Comparison of ENCODE assay signal across 8 cellular contexts in the genomic region with DNA sequence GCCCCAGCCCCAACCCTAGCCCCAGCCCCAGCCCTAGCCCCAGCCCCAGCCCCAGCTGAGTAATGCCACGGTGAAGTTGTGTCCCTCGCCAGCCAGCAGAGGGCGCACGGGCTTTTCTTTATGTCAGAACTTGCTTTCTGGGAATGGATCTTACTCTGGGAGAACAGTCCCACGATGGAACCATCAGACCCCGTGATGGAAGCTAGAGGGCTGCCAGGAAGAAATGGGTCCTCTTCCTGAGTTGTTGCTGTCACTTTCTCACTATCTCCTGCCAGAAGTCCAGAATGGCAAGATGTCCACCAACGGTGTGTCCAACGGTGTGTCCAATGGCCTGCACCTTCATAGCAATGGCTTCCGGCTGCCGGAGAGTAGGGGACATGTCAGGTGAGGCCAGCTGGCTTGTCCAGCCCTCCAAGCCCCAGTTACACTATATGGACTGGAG. TPM values are rescaled to one million over a fixed set of nuclear protein-coding genes. Genes with fewer than 3 reads are reported as not detected.
DNase-seq lines count a peak whose midpoint lies in the region; ATAC-seq, FAIRE-seq and TF ChIP-seq lines count a peak whose summit lies in the region.

No MANE protein-coding gene starts in this region.

- H3K9me3 ChIP-seq in left lung: no peaks in the 10 kb centered on the region

- peaks cover 19 to 21% of the 10 kb centered on the region in 2 donors for H3K4me1 ChIP-seq in left lung

- no peak for FAIRE-seq in H54 (lab: Jason Lieb, UNC)

- H3K27ac ChIP-seq in left lung: no peak overlapping the region

- no peak for TF ChIP-seq POLR2A in H54 (IDR thresholded peaks at IDR 0.05; ENCODE audit: low read depth, low read length)

- TF ChIP-seq CTCF in GM10248 (IDR thresholded peaks at IDR 0.05; ENCODE audit: control extremely low read depth, extremely low read depth, low read depth, missing control alignments) (peak; percentile 86), left lung (IDR thresholded peaks at IDR 0.05) (peak; percentile 47 to 55)

- intact Hi-C loops in left lung (cut with DNase I): loop anchor here in 1 of 2 donors (5.0 kb wide), 1 partner anchor 96 kb away; the partner anchor contains the start of gene GPR3

- CTCF ChIA-PET in GM10248 (lab: Yijun Ruan, JAX): interaction anchor here (0.6 to 12.4 kb wide), 66 partner anchors 14 to 458 kb away, joined by 3 to 324 read pairs (median 4); partner anchors contain the start of genes AHDC1, CD164L2, FCN3 and GPR3

- POLR2A ChIA-PET in GM10248 (lab: Yijun Ruan, JAX): interaction anchor here (0.6 kb wide), 1 partner anchor 20 kb away, joined by 6 read pairs; no protein-coding TSS in a partner anchor

- peak; percentile 74 for DNase-seq in GM10248 (ENCODE audit: extremely low spot score)
- peak; percentile 39 for DNase-seq in NCI-H1694 (lab: John Stamatoyannopoulos, UW)
- peak; percentile 80 for DNase-seq in activated CD4-positive, alpha-beta T cell treated with anti-CD3 and anti-CD28 coated beads for 48 hours
- peak; percentile 78 for DNase-seq in cerebellar cortex (ENCODE audit: low spot score)
- DNase-seq in left lung: peak; percentile 58 to 93
- DNase-seq in stimulated activated CD4-positive, alpha-beta T cell treated with anti-CD3 and anti-CD28 coated beads, Interleukin-2, amount 100 ng/mL, for 48 hours: peak; percentile 71 to 74
- no peak for DNase-seq in H54 (ENCODE audit: insufficient read length, low spot score)
- DNase-seq in MV-4-11 (lab: John Stamatoyannopoulos, UW): no peak

- no peak overlapping the region for H3K4me3 ChIP-seq in left lung

- no peaks in the 10 kb centered on the region for H3K27me3 ChIP-seq in left lung

- peak; percentile 38 for ATAC-seq in left lung

- peaks cover 0 to 90% of the 10 kb centered on the region in 2 donors for H3K36me3 ChIP-seq in left lung

RNA-seq across cellular contexts. Expression of gene TMEM222, which starts 25.2 kb away (rescaled TPM):
- 10 to 100 TPM; 29.4 to 36.0 TPM for total RNA-seq in left lung

RNA-seq across cellular contexts. Expression of gene SYTL1, which starts 45.0 kb away (rescaled TPM):
- total RNA-seq in left lung: 10 to 100 TPM; 41.4 to 44.1 TPM

Comparison
In these comparisons a context has a peak if more than half of its experiments do, and no peak if none do; other contexts are left out.
1. DNase-seq: peak in GM10248 (single experiment), NCI-H1694 (single experiment), activated CD4-positive, alpha-beta T cell treated with anti-CD3 and anti-CD28 coated beads for 48 hours (single experiment), cerebellar cortex (single experiment), left lung (2 of 2) and stimulated activated CD4-positive, alpha-beta T cell treated with anti-CD3 and anti-CD28 coated beads, Interleukin-2, amount 100 ng/mL, for 48 hours (2 of 2); none in H54 (single experiment) and MV-4-11 (single experiment).